Comparison of ENCODE assay signal across 1 cellular context in genomic region chr4:3822230-3822947, GRCh38.
TF ChIP-seq lines count a peak whose summit lies in the region.

No MANE protein-coding gene starts in this region.

TF ChIP-seq in K562, 482 proteins besides CTCF, POLR2A, EP300 and RAD21:
- TF ChIP-seq ZNF316 (IDR thresholded peaks at IDR 0.05) (no peak), CHD4 (IDR thresholded peaks at IDR 0.05; ENCODE audit: insufficient read depth, insufficient replicate concordance, low read depth, low read length, poor library complexity, severe bottlenecking) (no peak), RUNX1 (IDR thresholded peaks at IDR 0.05; ENCODE audit: low read depth) (no peak), NR4A1 (CRISPR knock-in tag; IDR thresholded peaks at IDR 0.05) (no peak), NR4A1 (tag; IDR thresholded peaks at IDR 0.05) (no peak), HNRNPLL (IDR thresholded peaks at IDR 0.05; ENCODE audit: low read depth, low read length, poor library complexity, severe bottlenecking) (no peak), CHD7 (IDR thresholded peaks at IDR 0.05; ENCODE audit: low read depth, low read length) (no peak), ZC3H8 (IDR thresholded peaks at IDR 0.05) (no peak), RBM15 (IDR thresholded peaks at IDR 0.05; ENCODE audit: insufficient read depth, low read length) (no peak), ZFP1 (CRISPR knock-in tag; IDR thresholded peaks at IDR 0.05) (no peak), ZBTB40 (IDR thresholded peaks at IDR 0.05) (no peak), ZBTB40 (CRISPR knock-in tag; IDR thresholded peaks at IDR 0.05) (no peak), NCOA4 (IDR thresholded peaks at IDR 0.05; ENCODE audit: partially characterized antibody) (no peak), ZNF445 (CRISPR knock-in tag; IDR thresholded peaks at IDR 0.05; ENCODE audit: low read depth) (no peak), NFE2L1 (tag; IDR thresholded peaks at IDR 0.05; ENCODE audit: borderline replicate concordance, low read depth) (no peak), ZFX (CRISPR knock-in tag; IDR thresholded peaks at IDR 0.05) (no peak)
TF ChIP-seq in K562: peak in this region for 0.
